In genomic region chr1:8702848-8703810, GRCh38 we compare ENCODE assay signal across 8 cellular contexts.
DNase-seq lines count a peak whose midpoint lies in the region; ATAC-seq and TF ChIP-seq lines count a peak whose summit lies in the region.

No MANE protein-coding gene starts in this region.

- peaks cover 8% of the 10 kb centered on the region for H3F3A ChIP-seq in PC-3 (ENCODE audit: low read length, unreplicated experiment)

- no TSS peak for BruUV-seq in PC-3 (replicated peaks; lab: Mats Ljungman, UMichigan)

- H2AFZ ChIP-seq in PC-3 (ENCODE audit: low read length) = peak overlapping the region; percentile 78

- ATAC-seq in GM21528 (IDR thresholded peaks at IDR 0.05; ENCODE audit: low FRiP score, unreplicated experiment) = peak; percentile 65
- peak; percentile 89 for ATAC-seq in PC-3

- H3K9me3 ChIP-seq in PC-3 (ENCODE audit: low read length) (no peaks in the 10 kb centered on the region), muscle layer of duodenum (ENCODE audit: control insufficient read depth in 1 of 2, low read length in 2 of 2) (no peaks in the 10 kb centered on the region)

- H3K4me1 ChIP-seq in PC-3 (ENCODE audit: insufficient read depth, low read length) (peaks cover 42% of the 10 kb centered on the region), muscle layer of duodenum (ENCODE audit: control insufficient read depth in 1 of 2, insufficient read depth in 2 of 2, low read length in 2 of 2) (peaks cover 16 to 35% of the 10 kb centered on the region in 2 donors)

- POLR2A ChIA-PET in PC-3 (lab: Charles Lee; ENCODE audit: unreplicated experiment) = interaction anchor here (0.5 to 0.7 kb wide), 3 partner anchors 13 to 278 kb away, joined by 3 to 4 read pairs (median 3); no protein-coding TSS in a partner anchor

- CTCF ChIA-PET in PC-3 (lab: Charles Lee) = interaction anchor here (0.6 to 1.6 kb wide), 6 partner anchors 9 to 294 kb away, joined by 3 to 8 read pairs (median 4); no protein-coding TSS in a partner anchor

- intact Hi-C loops in PC-3 (cut with micrococcal nuclease) = loop anchor here (1.0 to 5.0 kb wide), 6 partner anchors 9 to 281 kb away; no protein-coding TSS in a partner anchor

- peaks cover 55% of the 10 kb centered on the region for H3K79me2 ChIP-seq in PC-3 (ENCODE audit: low read length)

- H3K9me2 ChIP-seq in PC-3 (replicated peaks; ENCODE audit: low read length) = no peaks in the 10 kb centered on the region

- peak; percentile 56; the same call in 1 of the 2 replicates for TF ChIP-seq EP300 in Ishikawa (IDR thresholded peaks at IDR 0.05; ENCODE audit: borderline replicate concordance)

- peak overlapping the region; percentile 91 for H3K4me2 ChIP-seq in PC-3 (ENCODE audit: low read length)

- TF ChIP-seq CTCF in PC-3 (conservative IDR thresholded peaks at IDR 0.05; ENCODE audit: low read depth, low read length) = no peak

- H3K4me3 ChIP-seq in PC-3 (ENCODE audit: low read length) (peak overlapping the region; percentile 69), muscle layer of duodenum (ENCODE audit: low read depth in 1 of 2, low read length in 2 of 2) (peak overlapping the region; percentile 26 to 70)

- H3K36me3 ChIP-seq in PC-3 (ENCODE audit: low read depth, low read length) (no peaks in the 10 kb centered on the region), muscle layer of duodenum (ENCODE audit: control insufficient read depth in 1 of 2, insufficient read depth in 2 of 2, low read length in 2 of 2) (no peaks in the 10 kb centered on the region)

- 0 out of 2 replicates have a peak, but pooled peaks cover 13% of the 10 kb centered on the region for H4K20me1 ChIP-seq in PC-3 (ENCODE audit: low read length)

- no peaks in the 10 kb centered on the region for H3K27me3 ChIP-seq in PC-3 (ENCODE audit: low read length)
- H3K27me3 ChIP-seq in muscle layer of duodenum (ENCODE audit: low read depth, low read length) = no peaks in the 10 kb centered on the region

- no peak for TF ChIP-seq RAD21 in Ishikawa (IDR thresholded peaks at IDR 0.05; ENCODE audit: low read depth)

- H3K27ac ChIP-seq in PC-3 (ENCODE audit: low read length) (peak overlapping the region; percentile 94), muscle layer of duodenum (ENCODE audit: low read length) (peak overlapping the region; percentile 3)

- DNase-seq in DMS114 treated with DMSO at 0.1 percent for 48 hours (lab: John Stamatoyannopoulos, UW; ENCODE audit: unreplicated experiment) (peak; percentile 93), PC-3 (peak; percentile 93), activated T-helper 1 cell treated with Interleukin-2 at 50 U/mL for 16 hours (ENCODE audit: low read depth) (peak; percentile 15), fibroblast of gingiva (ENCODE audit: low read depth) (peak; percentile 87)
- DNase-seq in stimulated activated naive CD4-positive, alpha-beta T cell treated with Interleukin-2 at 50 U/mL for 16 hours (lab: John Stamatoyannopoulos, UW) = peak; percentile 39

- H3K9ac ChIP-seq in PC-3 (ENCODE audit: low read length) = peak overlapping the region; percentile 92

TF ChIP-seq in Ishikawa, 13 proteins besides CTCF, POLR2A, EP300 and RAD21:
- TF ChIP-seq TCF12 (IDR thresholded peaks at IDR 0.05; ENCODE audit: low read depth) (peak; percentile 66; the same call in 1 of the 2 replicates), USF1 (IDR thresholded peaks at IDR 0.05) (peak; percentile 14; the same call in 1 of the 2 replicates), MAX (IDR thresholded peaks at IDR 0.05) (peak; percentile 57; the same call in 1 of the 2 replicates), TEAD4 (IDR thresholded peaks at IDR 0.05) (no peak; the same call in none of the 2 replicates), YY1 (IDR thresholded peaks at IDR 0.05; ENCODE audit: low read depth) (0 out of 2 replicates have a peak, but pooled peaks have one; percentile 13), TAF1 (IDR thresholded peaks at IDR 0.05; ENCODE audit: low read depth) (peak; percentile 64; the same call in 1 of the 2 replicates), CREB1 (IDR thresholded peaks at IDR 0.05; ENCODE audit: low read depth) (no peak), EGR1 (IDR thresholded peaks at IDR 0.05) (no peak), ZBTB7A (IDR thresholded peaks at IDR 0.05; ENCODE audit: low read depth) (no peak), CEBPB (IDR thresholded peaks at IDR 0.05) (peak; percentile 28; the same call in 1 of the 2 replicates), NFIC (IDR thresholded peaks at IDR 0.05) (peak; percentile 79), FOXM1 (IDR thresholded peaks at IDR 0.05; ENCODE audit: borderline replicate concordance, low read depth) (no peak), REST (IDR thresholded peaks at IDR 0.05; ENCODE audit: low read depth) (no peak)

Comparison
In these comparisons a context has a peak if more than half of its experiments do, and no peak if none do; other contexts are left out.
1. Peak in every context shown above with its lines: DNase-seq, ATAC-seq, H3K4me3 ChIP-seq and H3K27ac ChIP-seq.
2. DNase-seq: peak in every context shown above with its lines; median percentile 93 in DMS114 treated with DMSO at 0.1 percent for 48 hours; 93 in PC-3; 87 in fibroblast of gingiva; 39 in stimulated activated naive CD4-positive, alpha-beta T cell treated with Interleukin-2 at 50 U/mL for 16 hours; 15 in activated T-helper 1 cell treated with Interleukin-2 at 50 U/mL for 16 hours.